Comparison of ENCODE assay signal across 1 cellular context in the genomic region with DNA sequence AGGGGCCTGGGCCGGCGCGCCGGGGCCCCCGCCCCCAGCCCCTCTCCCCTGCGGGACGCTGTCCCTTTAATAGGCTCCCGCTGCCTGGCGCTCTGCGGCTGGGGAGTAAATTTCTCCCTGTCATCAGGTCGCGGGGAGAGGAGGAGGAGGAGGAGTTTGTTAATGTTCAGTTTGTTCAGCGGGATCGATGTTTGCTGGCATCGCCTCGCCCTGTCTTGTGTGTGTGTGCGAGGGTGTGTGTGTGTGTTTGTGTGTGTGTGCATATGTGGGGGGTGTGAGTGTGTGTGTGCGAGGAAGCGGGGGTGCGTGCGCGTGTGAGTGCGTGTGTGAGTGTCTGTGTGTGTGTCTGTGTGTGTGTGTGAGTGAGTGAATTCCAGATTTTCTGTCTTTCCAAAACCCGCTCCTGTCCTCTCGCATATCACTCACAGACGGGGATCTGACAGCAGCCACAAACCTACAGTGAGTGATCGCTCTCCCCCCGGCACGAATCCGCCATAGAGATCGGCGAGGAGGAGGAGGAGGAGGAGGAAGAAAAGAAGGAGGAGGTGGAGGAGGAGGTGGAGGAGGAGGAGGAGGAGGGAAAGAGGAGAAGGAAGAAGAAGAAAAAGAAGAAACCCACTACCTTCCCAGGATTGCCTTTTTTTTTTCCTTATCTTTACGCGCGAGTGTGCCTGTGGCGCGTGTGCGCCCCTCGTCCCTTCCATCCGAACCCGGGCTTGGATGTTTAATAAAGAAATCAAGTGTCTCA.
TF ChIP-seq lines count a peak whose summit lies in the region.

A gene with protein sequence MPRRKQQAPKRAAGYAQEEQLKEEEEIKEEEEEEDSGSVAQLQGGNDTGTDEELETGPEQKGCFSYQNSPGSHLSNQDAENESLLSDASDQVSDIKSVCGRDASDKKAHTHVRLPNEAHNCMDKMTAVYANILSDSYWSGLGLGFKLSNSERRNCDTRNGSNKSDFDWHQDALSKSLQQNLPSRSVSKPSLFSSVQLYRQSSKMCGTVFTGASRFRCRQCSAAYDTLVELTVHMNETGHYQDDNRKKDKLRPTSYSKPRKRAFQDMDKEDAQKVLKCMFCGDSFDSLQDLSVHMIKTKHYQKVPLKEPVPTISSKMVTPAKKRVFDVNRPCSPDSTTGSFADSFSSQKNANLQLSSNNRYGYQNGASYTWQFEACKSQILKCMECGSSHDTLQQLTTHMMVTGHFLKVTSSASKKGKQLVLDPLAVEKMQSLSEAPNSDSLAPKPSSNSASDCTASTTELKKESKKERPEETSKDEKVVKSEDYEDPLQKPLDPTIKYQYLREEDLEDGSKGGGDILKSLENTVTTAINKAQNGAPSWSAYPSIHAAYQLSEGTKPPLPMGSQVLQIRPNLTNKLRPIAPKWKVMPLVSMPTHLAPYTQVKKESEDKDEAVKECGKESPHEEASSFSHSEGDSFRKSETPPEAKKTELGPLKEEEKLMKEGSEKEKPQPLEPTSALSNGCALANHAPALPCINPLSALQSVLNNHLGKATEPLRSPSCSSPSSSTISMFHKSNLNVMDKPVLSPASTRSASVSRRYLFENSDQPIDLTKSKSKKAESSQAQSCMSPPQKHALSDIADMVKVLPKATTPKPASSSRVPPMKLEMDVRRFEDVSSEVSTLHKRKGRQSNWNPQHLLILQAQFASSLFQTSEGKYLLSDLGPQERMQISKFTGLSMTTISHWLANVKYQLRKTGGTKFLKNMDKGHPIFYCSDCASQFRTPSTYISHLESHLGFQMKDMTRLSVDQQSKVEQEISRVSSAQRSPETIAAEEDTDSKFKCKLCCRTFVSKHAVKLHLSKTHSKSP (N-terminal part only) (plus strand): TSS at position 169 of the 748 bp plus-strand sequence. CDS start 936 bp downstream, outside the sequence.

TF ChIP-seq in GM12878, 131 proteins besides CTCF, POLR2A, EP300 and RAD21 (continued from another document):
- peak; percentile 100 for TF ChIP-seq MLLT1 (IDR thresholded peaks at IDR 0.05)
- 0 out of 2 replicates have a peak, but pooled peaks have one; percentile 41 for TF ChIP-seq FOXK2 (IDR thresholded peaks at IDR 0.05)
- peak; percentile 14; the same call in 1 of the 2 replicates for TF ChIP-seq BMI1 (IDR thresholded peaks at IDR 0.05; ENCODE audit: borderline replicate concordance)
- 0 out of 2 replicates have a peak, but pooled peaks have one; percentile 20 for TF ChIP-seq HDGF (IDR thresholded peaks at IDR 0.05)
- TF ChIP-seq ATF7 (IDR thresholded peaks at IDR 0.05; ENCODE audit: low read depth) = peak; percentile 21; the same call in 1 of the 2 replicates
- TF ChIP-seq, protein P1, sequence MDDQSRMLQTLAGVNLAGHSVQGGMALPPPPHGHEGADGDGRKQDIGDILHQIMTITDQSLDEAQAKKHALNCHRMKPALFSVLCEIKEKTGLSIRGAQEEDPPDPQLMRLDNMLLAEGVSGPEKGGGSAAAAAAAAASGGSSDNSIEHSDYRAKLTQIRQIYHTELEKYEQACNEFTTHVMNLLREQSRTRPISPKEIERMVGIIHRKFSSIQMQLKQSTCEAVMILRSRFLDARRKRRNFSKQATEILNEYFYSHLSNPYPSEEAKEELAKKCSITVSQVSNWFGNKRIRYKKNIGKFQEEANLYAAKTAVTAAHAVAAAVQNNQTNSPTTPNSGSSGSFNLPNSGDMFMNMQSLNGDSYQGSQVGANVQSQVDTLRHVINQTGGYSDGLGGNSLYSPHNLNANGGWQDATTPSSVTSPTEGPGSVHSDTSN (IDR thresholded peaks at IDR 0.05; ENCODE audit: insufficient replicate concordance, low read depth, low read length) = peak; percentile 7
- 0 out of 2 replicates have a peak, but pooled peaks have one; percentile 9 for TF ChIP-seq MTA2 (IDR thresholded peaks at IDR 0.05; ENCODE audit: low read depth)
- TF ChIP-seq NBN (IDR thresholded peaks at IDR 0.05) = peak; percentile 82
- peak; percentile 30 for TF ChIP-seq RELA (IDR thresholded peaks at IDR 0.05; ENCODE audit: borderline replicate concordance, partially characterized antibody)
- peak; percentile 35 to 47 for TF ChIP-seq IKZF2 (IDR thresholded peaks at IDR 0.05)
- TF ChIP-seq YBX1 (IDR thresholded peaks at IDR 0.05) = no peak
- peak in 1 of 2 experiments; percentile 25; a peak in 1 of 4 replicates for TF ChIP-seq BHLHE40 (IDR thresholded peaks at IDR 0.05; ENCODE audit: borderline replicate concordance in 1 of 2, low read depth in 2 of 2, low read length in 1 of 2)
- TF ChIP-seq WRNIP1 (IDR thresholded peaks at IDR 0.05; ENCODE audit: borderline replicate concordance, low read depth, low read length) = no peak
- TF ChIP-seq CHD2 (IDR thresholded peaks at IDR 0.05; ENCODE audit: borderline replicate concordance, low read depth, low read length) = 0 out of 2 replicates have a peak, but pooled peaks have one; percentile 19
